In the genomic region with DNA sequence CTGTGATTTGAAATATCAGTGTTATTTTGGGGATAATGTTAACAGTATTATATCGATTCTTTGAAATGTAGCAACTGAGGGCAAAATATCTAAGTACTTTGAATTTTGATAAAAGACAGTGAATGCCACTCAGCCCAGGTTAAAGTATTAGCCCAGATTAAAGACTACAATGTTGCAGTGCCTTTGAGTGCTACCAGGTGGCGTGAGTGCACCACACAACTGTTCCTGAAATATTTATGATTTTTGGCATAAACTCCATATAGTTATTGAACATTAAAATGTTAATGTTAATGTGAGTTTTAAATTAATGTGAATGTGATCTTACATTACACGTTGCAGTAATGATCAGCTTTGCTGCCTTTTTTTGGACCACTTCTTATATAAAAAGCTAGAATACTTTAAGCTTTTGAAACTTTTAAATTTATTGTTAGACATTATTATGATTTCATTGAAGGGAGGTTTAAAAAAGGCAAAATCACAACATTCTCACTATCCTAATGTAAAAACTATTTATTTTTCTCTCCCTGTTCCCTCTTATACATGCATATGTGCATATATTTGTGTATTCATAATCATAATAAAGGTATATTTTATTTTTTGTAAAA, we compare ENCODE assay signal across 8 cellular contexts. TPM values are rescaled to one million over a fixed set of nuclear protein-coding genes. Genes with fewer than 3 reads are reported as not detected.
DNase-seq lines count a peak whose midpoint lies in the region; TF ChIP-seq lines count a peak whose summit lies in the region.

No MANE protein-coding gene starts in this region.

- H3K27ac Mint-ChIP-seq in glutamatergic neuron (ENCODE audit: unreplicated experiment): no peak overlapping the region

- H3K27me3 Mint-ChIP-seq in glutamatergic neuron (ENCODE audit: unreplicated experiment): no peaks in the 10 kb centered on the region

- no peaks in the 10 kb centered on the region for H3K9me3 Mint-ChIP-seq in glutamatergic neuron (ENCODE audit: unreplicated experiment)

- TF ChIP-seq CTCF in HFF-Myc (IDR thresholded peaks at IDR 0.05; ENCODE audit: low read depth, low read length, missing control alignments): peak; percentile 70
- TF ChIP-seq CTCF in glutamatergic neuron (IDR thresholded peaks at IDR 0.05; ENCODE audit: partially characterized antibody, unreplicated experiment): peak; percentile 83

- no peaks in the 10 kb centered on the region for H3K4me1 Mint-ChIP-seq in glutamatergic neuron (ENCODE audit: low read depth, unreplicated experiment)

- DNase-seq in NCI-H82 (lab: John Stamatoyannopoulos, UW) (peak; percentile 51), NCI-H82 treated with DMSO at 0.1 percent for 48 hours (lab: John Stamatoyannopoulos, UW; ENCODE audit: unreplicated experiment) (no peak), HFF-Myc (ENCODE audit: extremely low read depth, low read depth) (no peak), NCI-H2196 (lab: John Stamatoyannopoulos, UW; ENCODE audit: unreplicated experiment) (peak; percentile 75), glutamatergic neuron (peak; percentile 29), COR-L47 (lab: John Stamatoyannopoulos, UW) (no peak)
- peak; percentile 39 for DNase-seq in activated T-cell treated with anti-CD3 and anti-CD28 coated beads, Interleukin-2, amount 50 U/mL, for 1 hour
- peak; percentile 15 to 26 for DNase-seq in stimulated activated CD4-positive, alpha-beta T cell treated with anti-CD3 and anti-CD28 coated beads, Interleukin-4, amount 100 ng/mL, for 4 hours

- H3K36me3 Mint-ChIP-seq in glutamatergic neuron (ENCODE audit: unreplicated experiment): no peaks in the 10 kb centered on the region

- no peak overlapping the region for H3K4me3 Mint-ChIP-seq in glutamatergic neuron (ENCODE audit: unreplicated experiment)

- H3K4me3 ChIP-seq in HFF-Myc (replicated peaks; ENCODE audit: low read depth, low read length): no peak overlapping the region

RNA-seq across cellular contexts. Expression of a gene that starts 22.5 kb away (rescaled TPM):
- total RNA-seq in glutamatergic neuron (ENCODE audit: unreplicated experiment): 27.4 TPM

RNA-seq across cellular contexts. Expression of a gene that starts 36.9 kb away (rescaled TPM):
- total RNA-seq in glutamatergic neuron (ENCODE audit: unreplicated experiment): 1.6 TPM

RNA-seq across cellular contexts. Expression of a gene that starts 46.9 kb away (rescaled TPM):
- total RNA-seq in glutamatergic neuron (ENCODE audit: unreplicated experiment): 65.3 TPM

RNA-seq across cellular contexts. Expression of a gene that starts 46.9 kb away (rescaled TPM):
- not detected for total RNA-seq in glutamatergic neuron (ENCODE audit: unreplicated experiment)

Comparison
In these comparisons a context has a peak if more than half of its experiments do, and no peak if none do; other contexts are left out.
1. DNase-seq: peak in NCI-H82 (single experiment), NCI-H2196 (single experiment), activated T-cell treated with anti-CD3 and anti-CD28 coated beads, Interleukin-2, amount 50 U/mL, for 1 hour (single experiment), glutamatergic neuron (single experiment) and stimulated activated CD4-positive, alpha-beta T cell treated with anti-CD3 and anti-CD28 coated beads, Interleukin-4, amount 100 ng/mL, for 4 hours (2 of 2); none in NCI-H82 treated with DMSO at 0.1 percent for 48 hours (single experiment), HFF-Myc (single experiment) and COR-L47 (single experiment).